Comparison of ENCODE assay signal across 12 cellular contexts in the genomic region with DNA sequence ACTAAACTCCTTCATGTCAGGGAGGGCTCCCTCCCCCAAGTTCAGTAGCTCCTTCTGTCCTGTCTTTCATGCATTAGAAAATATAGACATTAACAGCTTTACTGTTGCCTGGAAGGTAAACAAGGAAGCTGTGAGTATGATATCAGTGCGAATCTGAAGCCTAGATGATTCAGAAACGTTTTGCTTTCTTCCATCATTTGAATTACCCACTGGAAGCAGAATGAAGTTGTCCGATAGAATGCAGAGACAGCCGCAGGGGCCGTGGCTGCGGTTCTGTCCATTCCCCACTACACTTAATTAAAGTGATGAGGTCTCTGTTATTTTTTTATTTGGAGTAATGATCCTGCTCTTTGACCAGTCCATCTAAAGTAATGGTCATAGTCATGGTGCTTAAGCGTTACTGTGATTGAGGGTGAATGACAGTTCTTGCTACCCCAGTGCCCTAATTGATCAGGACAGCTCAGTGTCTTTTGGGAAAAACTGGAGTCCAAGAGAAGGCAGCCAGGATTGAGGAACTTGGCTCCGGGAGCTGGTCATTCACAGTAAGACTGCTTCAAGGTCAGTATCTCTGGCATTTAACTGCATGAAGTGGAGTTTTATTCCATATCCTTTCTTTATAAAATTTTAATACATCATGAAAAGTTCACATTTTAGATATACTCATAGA.
DNase-seq lines count a peak whose midpoint lies in the region; ATAC-seq and TF ChIP-seq lines count a peak whose summit lies in the region.
"Had no signal": no experiment of that assay in that cellular context is flagged by ENCODE, and none has a peak within 500 bp of the region (broad histone marks: within the 10 kb centered on the region; RNA-seq: fewer than 3 reads in every experiment).

No MANE protein-coding gene starts in this region.

- H2AK5ac ChIP-seq in H9 (ENCODE audit: insufficient read length, low read length), result no peak overlapping the region

- no peak overlapping the region for H3K27ac ChIP-seq in H9 (ENCODE audit: insufficient read length, low read depth, low read length)
- peak overlapping the region; percentile 89 for H3K27ac ChIP-seq in smooth muscle cell (ENCODE audit: low read depth)

- H4K91ac ChIP-seq in H9 (ENCODE audit: insufficient read length, low read depth, low read length), result no peak overlapping the region

- no peaks in the 10 kb centered on the region for H3K27me3 ChIP-seq in H9 (ENCODE audit: insufficient read depth, low read length)
- H3K27me3 ChIP-seq in smooth muscle cell (ENCODE audit: low read depth), result no peaks in the 10 kb centered on the region

- H2AFZ ChIP-seq in H9 (ENCODE audit: low read length) (no peak overlapping the region), smooth muscle cell (ENCODE audit: low read depth) (no peak overlapping the region)

- no peak overlapping the region for H2BK120ac ChIP-seq in H9 (ENCODE audit: low read depth, low read length, poor library complexity, severe bottlenecking)

- H3K4me3 ChIP-seq in smooth muscle cell, result no peak overlapping the region

- H3K56ac ChIP-seq in H9 (ENCODE audit: insufficient read length, low read depth, low read length), result no peak overlapping the region

- H3K9me3 ChIP-seq in H9 (ENCODE audit: control insufficient read depth, low read depth, low read length) (peaks cover 5% of the 10 kb centered on the region), smooth muscle cell (replicated peaks; ENCODE audit: low read depth) (no peaks in the 10 kb centered on the region)

- H2BK20ac ChIP-seq in H9 (ENCODE audit: low read depth, low read length, poor library complexity, severe bottlenecking), result no peak overlapping the region

- H3K18ac ChIP-seq in H9 (ENCODE audit: insufficient read length, low read depth, low read length), result no peak overlapping the region

- DNase-seq in H9 (peak; percentile 4), immature natural killer cell (no peak), smooth muscle cell (lab: John Stamatoyannopoulos, UW; ENCODE audit: unreplicated experiment) (no peak), SKM-1 (lab: John Stamatoyannopoulos, UW; ENCODE audit: unreplicated experiment) (no peak), H4 (ENCODE audit: low spot score) (no peak)
- DNase-seq: DND-41, NCI-H1092 treated with DMSO at 0.1 percent for 48 hours, SHP77 treated with DMSO at 0.1 percent for 48 hours, small intestine had no signal

- no peaks in the 10 kb centered on the region for H3K79me1 ChIP-seq in H9 (ENCODE audit: insufficient read depth, low read depth, low read length, poor library complexity, severe bottlenecking)

- H3K9me3 Mint-ChIP-seq in H9, result peaks cover 8 to 10% of the 10 kb centered on the region in 2 experiments; a peak in 4 of 5 replicates
- peaks cover 3 to 12% (median 9%) of the 10 kb centered on the region in 5 experiments for H3K9me3 Mint-ChIP-seq in brain
- peaks cover 0 to 12% (median under 1%) of the 10 kb centered on the region in 6 donors for H3K9me3 Mint-ChIP-seq in immature natural killer cell

- no peaks in the 10 kb centered on the region for H3K23me2 ChIP-seq in H9 (ENCODE audit: insufficient read length, low read depth, low read length, poor library complexity, severe bottlenecking)

- H3K36me3 ChIP-seq in smooth muscle cell (ENCODE audit: low read depth), result no peaks in the 10 kb centered on the region

- H3K14ac ChIP-seq in H9 (ENCODE audit: insufficient read depth, low read length), result no peak overlapping the region

- H4K20me1 ChIP-seq in H9 (ENCODE audit: control insufficient read depth, insufficient read depth, insufficient read length) (no peaks in the 10 kb centered on the region), smooth muscle cell (ENCODE audit: low read depth) (no peaks in the 10 kb centered on the region)

- H3K36me3 Mint-ChIP-seq in H9 (ENCODE audit: insufficient read depth in 1 of 3, low read depth in 3 of 3) (0 out of 7 replicates have a peak, but pooled peaks cover 0 to 1% (median 0%) of the 10 kb centered on the region in 3 experiments), brain (no peaks in the 10 kb centered on the region), immature natural killer cell (peaks cover 0 to 2% (median 0%) of the 10 kb centered on the region in 3 donors)

- no peaks in the 10 kb centered on the region for H3K27me3 Mint-ChIP-seq in H9 (ENCODE audit: low read depth)
- H3K27me3 Mint-ChIP-seq in brain, result peaks cover 12% of the 10 kb centered on the region
- H3K27me3 Mint-ChIP-seq in immature natural killer cell (ENCODE audit: low read depth in 3 of 3), result peaks cover 0 to 16% (median 5%) of the 10 kb centered on the region in 3 donors

- H3K9ac ChIP-seq in H9 (ENCODE audit: extremely low read depth, insufficient read length, low read length) (no peak overlapping the region), smooth muscle cell (ENCODE audit: low read depth) (peak overlapping the region; percentile 24)

- no peak overlapping the region for H2BK15ac ChIP-seq in H9 (ENCODE audit: low read depth, low read length)

- no peak overlapping the region for H3K4me2 ChIP-seq in H9 (ENCODE audit: insufficient read depth, insufficient read length, low read length)
- peak overlapping the region; percentile 49 for H3K4me2 ChIP-seq in smooth muscle cell

- H3K27ac Mint-ChIP-seq in H9 (no peak overlapping the region), brain (peak overlapping the region in 4 of 5 experiments; percentile 24 to 84 (median 36)), immature natural killer cell (peak overlapping the region in 1 of 6 donors; percentile 56)

- no peak overlapping the region for H4K8ac ChIP-seq in H9 (replicated peaks; ENCODE audit: insufficient read length, low read depth, low read length)

- H3K4me1 ChIP-seq in H9 (ENCODE audit: insufficient read depth, low read length) (no peaks in the 10 kb centered on the region), smooth muscle cell (ENCODE audit: low read depth) (peaks cover 8% of the 10 kb centered on the region)

- H3K4me3 Mint-ChIP-seq in H9 (no peak overlapping the region), brain (peak overlapping the region in 1 of 5 experiments; percentile 36), immature natural killer cell (peak overlapping the region in 4 of 5 donors; percentile 33 to 80 (median 63))

- peaks cover 10% of the 10 kb centered on the region for H3F3A ChIP-seq in smooth muscle cell (ENCODE audit: low read depth)

- H3T11ph ChIP-seq in H9 (ENCODE audit: low read length), result no peak overlapping the region

- no peak overlapping the region for H2BK12ac ChIP-seq in H9 (ENCODE audit: insufficient read length, low read depth, low read length)

- no peak overlapping the region for H3K23ac ChIP-seq in H9 (ENCODE audit: insufficient read length, low read depth, low read length)

- H4K5ac ChIP-seq in H9 (ENCODE audit: insufficient read length, low read depth, low read length), result no peak overlapping the region

- no peak for TF ChIP-seq CTCF in H9 (conservative IDR thresholded peaks at IDR 0.05)
- TF ChIP-seq CTCF in brain (conservative IDR thresholded peaks at IDR 0.05), result no peak
- no peak for TF ChIP-seq CTCF in smooth muscle cell (IDR thresholded peaks at IDR 0.05; ENCODE audit: borderline replicate concordance, insufficient read depth, poor library complexity, severe bottlenecking)

- H3K79me2 ChIP-seq in H9 (ENCODE audit: insufficient read depth, low read length), result no peaks in the 10 kb centered on the region
- peaks cover 25% of the 10 kb centered on the region for H3K79me2 ChIP-seq in smooth muscle cell (ENCODE audit: low read depth)

- WGBS in H9 (ENCODE audit: extremely low coverage, insufficient read length, low lambda C conversion rate), result no CpG with 5 or more reads among the region's 8 CpGs
- WGBS in smooth muscle cell (ENCODE audit: low lambda C conversion rate), result 54% methylated on average over 8 of the region's 8 CpGs

- H3K4me1 Mint-ChIP-seq in H9 (peaks cover 21 to 26% of the 10 kb centered on the region in 2 experiments), brain (peaks cover 51% of the 10 kb centered on the region), immature natural killer cell (peaks cover 21 to 26% of the 10 kb centered on the region in 2 donors)

- ATAC-seq in GM19324 (IDR thresholded peaks at IDR 0.05; ENCODE audit: low FRiP score, unreplicated experiment) (no peak), HG03565 (IDR thresholded peaks at IDR 0.05; ENCODE audit: unreplicated experiment) (no peak)

- no peak overlapping the region for H3K4ac ChIP-seq in H9 (ENCODE audit: low read depth, low read length)

- no peak overlapping the region for H2BK5ac ChIP-seq in H9 (ENCODE audit: insufficient read length, low read length)

Comparison
In these comparisons a context has a peak if more than half of its experiments do, and no peak if none do; other contexts are left out.
1. H3K27ac Mint-ChIP-seq: peak in brain (4 of 5); none in H9 (0 of 3).
2. H3K4me3 Mint-ChIP-seq: peak in immature natural killer cell (4 of 5); none in H9 (0 of 2).